14 cellular contexts compared by ENCODE assay signal in the genomic region with DNA sequence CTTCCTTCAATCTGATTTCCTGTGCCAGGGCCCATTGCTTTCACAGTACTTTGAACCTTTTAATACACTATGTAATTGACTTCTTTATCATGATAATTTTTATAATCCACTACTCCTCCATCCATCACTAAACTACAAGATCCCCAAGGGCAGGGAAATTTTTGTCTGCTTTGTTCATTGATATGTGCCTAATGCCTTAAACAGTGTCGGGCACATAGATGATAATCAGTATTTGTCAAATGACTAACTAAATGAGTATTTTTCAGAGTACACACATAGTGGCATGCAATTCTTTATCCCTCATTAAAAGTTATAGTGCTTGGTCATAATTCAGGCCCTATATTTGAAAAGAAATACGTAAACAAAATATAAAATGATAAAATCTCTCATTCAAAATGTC. TPM values are rescaled to one million over a fixed set of nuclear protein-coding genes. Genes with fewer than 3 reads are reported as not detected.
DNase-seq lines count a peak whose midpoint lies in the region; ATAC-seq and TF ChIP-seq lines count a peak whose summit lies in the region.
"Had no signal": no experiment of that assay in that cellular context is flagged by ENCODE, and none has a peak within 500 bp of the region (broad histone marks: within the 10 kb centered on the region; RNA-seq: fewer than 3 reads in every experiment).

No MANE protein-coding gene starts in this region.

- no TSS peak for BruUV-seq in PC-3 (replicated peaks; lab: Mats Ljungman, UMichigan)

- no peaks in the 10 kb centered on the region for H3K36me3 ChIP-seq in PC-3 (ENCODE audit: low read depth, low read length)
- H3K36me3 ChIP-seq: Peyer's patch had no signal

- H3K4me3 Mint-ChIP-seq in natural killer cell treated with Interleukin-12 subunit alpha and Interleukin-12 subunit beta and Interleukin-15 and Interleukin-18, amount 100 ng/mL, for 72 hours = peak overlapping the region; percentile 80
- H3K4me3 Mint-ChIP-seq in natural killer cell = no peak overlapping the region
- no peak overlapping the region for H3K4me3 Mint-ChIP-seq in activated T-helper 1 cell treated with anti-CD3 and anti-CD28 coated beads, Interleukin-12 subunit alpha, Interleukin-12 subunit beta, Interleukin-2, Interleukin-4 antibody, amounts not matched to agents 30 ng/mL and 10 ng/mL and 1 ng/mL, durations not matched to agents 14 hours and 24 hours and 36 hours

- H3K9me3 ChIP-seq in PC-3 (ENCODE audit: low read length) = no peaks in the 10 kb centered on the region
- H3K9me3 ChIP-seq: Peyer's patch had no signal

- H3K27me3 Mint-ChIP-seq in natural killer cell treated with Interleukin-12 subunit alpha and Interleukin-12 subunit beta and Interleukin-15 and Interleukin-18, amount 100 ng/mL, for 72 hours = peaks cover 2 to 6% of the 10 kb centered on the region in 2 donors
- H3K27me3 Mint-ChIP-seq in natural killer cell (ENCODE audit: low read depth in 2 of 2) = peaks cover 0 to 19% of the 10 kb centered on the region in 2 donors
- peaks cover 5% of the 10 kb centered on the region for H3K27me3 Mint-ChIP-seq in activated T-helper 1 cell treated with anti-CD3 and anti-CD28 coated beads, Interleukin-12 subunit alpha, Interleukin-12 subunit beta, Interleukin-2, Interleukin-4 antibody, amounts not matched to agents 30 ng/mL and 10 ng/mL and 1 ng/mL, durations not matched to agents 14 hours and 24 hours and 36 hours (ENCODE audit: insufficient read depth)
- H3K27me3 Mint-ChIP-seq: IgD-negative memory B cell had no signal

- intact Hi-C loops in natural killer cell (cut with micrococcal nuclease) = no loop called here
- intact Hi-C loops in PC-3 (cut with micrococcal nuclease) = loop anchor here (2.0 kb wide), 1 partner anchor 49 kb away; no protein-coding TSS in a partner anchor
- intact Hi-C loops in activated T-helper 1 cell treated with anti-CD3 and anti-CD28 coated beads, Interleukin-12 subunit alpha, Interleukin-12 subunit beta, Interleukin-2, Interleukin-4 antibody, amounts not matched to agents 30 ng/mL and 10 ng/mL and 1 ng/mL, durations not matched to agents 14 hours and 24 hours and 36 hours (cut with micrococcal nuclease) = no loop called here

- peaks cover 3% of the 10 kb centered on the region for H3K9me3 Mint-ChIP-seq in natural killer cell treated with Interleukin-12 subunit alpha and Interleukin-12 subunit beta and Interleukin-15 and Interleukin-18, amount 100 ng/mL, for 72 hours
- H3K9me3 Mint-ChIP-seq in natural killer cell = no peaks in the 10 kb centered on the region
- no peaks in the 10 kb centered on the region for H3K9me3 Mint-ChIP-seq in activated T-helper 1 cell treated with anti-CD3 and anti-CD28 coated beads, Interleukin-12 subunit alpha, Interleukin-12 subunit beta, Interleukin-2, Interleukin-4 antibody, amounts not matched to agents 30 ng/mL and 10 ng/mL and 1 ng/mL, durations not matched to agents 14 hours and 24 hours and 36 hours
- H3K9me3 Mint-ChIP-seq: IgD-negative memory B cell had no signal

- peak overlapping the region; percentile 74 for H2AFZ ChIP-seq in PC-3 (ENCODE audit: low read length)
- H2AFZ ChIP-seq: GM23248 had no signal

- H3K36me3 Mint-ChIP-seq in natural killer cell treated with Interleukin-12 subunit alpha and Interleukin-12 subunit beta and Interleukin-15 and Interleukin-18, amount 100 ng/mL, for 72 hours = no peaks in the 10 kb centered on the region
- no peaks in the 10 kb centered on the region for H3K36me3 Mint-ChIP-seq in natural killer cell
- no peaks in the 10 kb centered on the region for H3K36me3 Mint-ChIP-seq in activated T-helper 1 cell treated with anti-CD3 and anti-CD28 coated beads, Interleukin-12 subunit alpha, Interleukin-12 subunit beta, Interleukin-2, Interleukin-4 antibody, amounts not matched to agents 30 ng/mL and 10 ng/mL and 1 ng/mL, durations not matched to agents 14 hours and 24 hours and 36 hours (ENCODE audit: low read depth)
- H3K36me3 Mint-ChIP-seq: IgD-negative memory B cell had no signal

- ATAC-seq in natural killer cell treated with Interleukin-12 subunit alpha and Interleukin-12 subunit beta and Interleukin-15 and Interleukin-18, amount 100 ng/mL, for 72 hours = no peak
- ATAC-seq in natural killer cell = no peak
- ATAC-seq in PC-3 = peak; percentile 92
- ATAC-seq in GM18511 (IDR thresholded peaks at IDR 0.05; ENCODE audit: unreplicated experiment) = no peak

- H3K4me3 ChIP-seq in PC-3 (ENCODE audit: low read length) = peak overlapping the region; percentile 37
- H3K4me3 ChIP-seq: GM23248, Peyer's patch had no signal

- H3F3A ChIP-seq in PC-3 (ENCODE audit: low read length, unreplicated experiment) = peaks cover 5% of the 10 kb centered on the region

- CTCF ChIA-PET in PC-3 (lab: Charles Lee) = interaction anchor here (0.6 to 1.6 kb wide), 3 partner anchors 179 to 1727 kb away, joined by 3 to 4 read pairs (median 4); no protein-coding TSS in a partner anchor

- H3K4me2 ChIP-seq in PC-3 (ENCODE audit: low read length) = peak overlapping the region; percentile 69
- H3K4me2 ChIP-seq: KMS-11 had no signal

- H3K9me2 ChIP-seq in PC-3 (replicated peaks; ENCODE audit: low read length) = 0 out of 2 replicates have a peak, but pooled peaks cover 2% of the 10 kb centered on the region

- peak overlapping the region; percentile 94 for H3K27ac ChIP-seq in PC-3 (ENCODE audit: low read length)
- H3K27ac ChIP-seq: GM23248, HL-60, KMS-11, Peyer's patch had no signal

- POLR2A ChIA-PET in PC-3 (lab: Charles Lee; ENCODE audit: unreplicated experiment) = interaction anchor here (0.7 kb wide), 2 partner anchors 354 to 599 kb away, joined by 4 read pairs; no protein-coding TSS in a partner anchor

- no peaks in the 10 kb centered on the region for H3K27me3 ChIP-seq in PC-3 (ENCODE audit: low read length)
- H3K27me3 ChIP-seq: Peyer's patch had no signal

- TF ChIP-seq CTCF in natural killer cell (IDR thresholded peaks at IDR 0.05) (no peak), PC-3 (conservative IDR thresholded peaks at IDR 0.05; ENCODE audit: low read depth, low read length) (no peak)

- H3K79me2 ChIP-seq in PC-3 (ENCODE audit: low read length) = no peaks in the 10 kb centered on the region

- peak overlapping the region; percentile 83 to 100 for H3K27ac Mint-ChIP-seq in natural killer cell treated with Interleukin-12 subunit alpha and Interleukin-12 subunit beta and Interleukin-15 and Interleukin-18, amount 100 ng/mL, for 72 hours
- H3K27ac Mint-ChIP-seq in natural killer cell = no peak overlapping the region
- H3K27ac Mint-ChIP-seq in activated T-helper 1 cell treated with anti-CD3 and anti-CD28 coated beads, Interleukin-12 subunit alpha, Interleukin-12 subunit beta, Interleukin-2, Interleukin-4 antibody, amounts not matched to agents 30 ng/mL and 10 ng/mL and 1 ng/mL, durations not matched to agents 14 hours and 24 hours and 36 hours = peak overlapping the region; percentile 5

- H4K20me1 ChIP-seq in PC-3 (ENCODE audit: low read length) = no peaks in the 10 kb centered on the region

- H3K9ac ChIP-seq in PC-3 (ENCODE audit: low read length) = peak overlapping the region; percentile 72
- H3K9ac ChIP-seq: GM23248, KMS-11 had no signal

- peaks cover 37% of the 10 kb centered on the region for H3K4me1 ChIP-seq in PC-3 (ENCODE audit: insufficient read depth, low read length)

- H3K4me1 Mint-ChIP-seq in natural killer cell treated with Interleukin-12 subunit alpha and Interleukin-12 subunit beta and Interleukin-15 and Interleukin-18, amount 100 ng/mL, for 72 hours (ENCODE audit: low read depth in 2 of 2) = peaks cover 57 to 60% of the 10 kb centered on the region in 2 donors
- peaks cover 8 to 10% of the 10 kb centered on the region in 2 donors for H3K4me1 Mint-ChIP-seq in natural killer cell
- peaks cover 35% of the 10 kb centered on the region for H3K4me1 Mint-ChIP-seq in activated T-helper 1 cell treated with anti-CD3 and anti-CD28 coated beads, Interleukin-12 subunit alpha, Interleukin-12 subunit beta, Interleukin-2, Interleukin-4 antibody, amounts not matched to agents 30 ng/mL and 10 ng/mL and 1 ng/mL, durations not matched to agents 14 hours and 24 hours and 36 hours (ENCODE audit: low read depth)

- DNase-seq in natural killer cell treated with Interleukin-12 subunit alpha and Interleukin-12 subunit beta and Interleukin-15 and Interleukin-18, amount 100 ng/mL, for 72 hours (ENCODE audit: low spot score) = no peak
- DNase-seq in natural killer cell (no peak), PC-3 (peak; percentile 89), NCI-H146 treated with DMSO at 0.1 percent for 48 hours (lab: John Stamatoyannopoulos, UW; ENCODE audit: unreplicated experiment) (no peak), NCI-H2081 treated with DMSO at 0.1 percent for 48 hours (lab: John Stamatoyannopoulos, UW) (no peak)
- no peak for DNase-seq in activated T-helper 1 cell treated with anti-CD3 and anti-CD28 coated beads, Interleukin-12 subunit alpha, Interleukin-12 subunit beta, Interleukin-2, Interleukin-4 antibody, amounts not matched to agents 30 ng/mL and 10 ng/mL and 1 ng/mL, durations not matched to agents 14 hours and 24 hours and 36 hours (ENCODE audit: low spot score)
- DNase-seq: 8988T had no signal

RNA-seq across cellular contexts. Expression of gene STAMBP, which starts 5.3 kb away (rescaled TPM):
- total RNA-seq in natural killer cell treated with Interleukin-12 subunit alpha and Interleukin-12 subunit beta and Interleukin-15 and Interleukin-18, amount 100 ng/mL, for 72 hours = 10 to 100 TPM; 27.5 to 40.6 TPM
- total RNA-seq in natural killer cell (10 to 100 TPM; 23.8 to 27.3 (median 25.3) TPM), PC-3 (2014; rRNA removed) (23.8 and 32.2 TPM in 2 replicates)
- 50.8 and 56.0 TPM in 2 replicates for total RNA-seq in activated T-helper 1 cell treated with anti-CD3 and anti-CD28 coated beads, Interleukin-12 subunit alpha, Interleukin-12 subunit beta, Interleukin-2, Interleukin-4 antibody, amounts not matched to agents 30 ng/mL and 10 ng/mL and 1 ng/mL, durations not matched to agents 14 hours and 24 hours and 36 hours

RNA-seq across cellular contexts. Expression of gene C2orf78, which starts 39.4 kb away (rescaled TPM):
- total RNA-seq in natural killer cell treated with Interleukin-12 subunit alpha and Interleukin-12 subunit beta and Interleukin-15 and Interleukin-18, amount 100 ng/mL, for 72 hours = not detected
- total RNA-seq in natural killer cell (not detected), PC-3 (2014; rRNA removed) (not detected in 2 replicates)
- not detected in 2 replicates for total RNA-seq in activated T-helper 1 cell treated with anti-CD3 and anti-CD28 coated beads, Interleukin-12 subunit alpha, Interleukin-12 subunit beta, Interleukin-2, Interleukin-4 antibody, amounts not matched to agents 30 ng/mL and 10 ng/mL and 1 ng/mL, durations not matched to agents 14 hours and 24 hours and 36 hours
- total RNA-seq: Calu3, GM23248, Peyer's patch had no signal

RNA-seq across cellular contexts. Expression of gene DUSP11, which starts 43.5 kb away (rescaled TPM):
- total RNA-seq in natural killer cell treated with Interleukin-12 subunit alpha and Interleukin-12 subunit beta and Interleukin-15 and Interleukin-18, amount 100 ng/mL, for 72 hours = 10 to 100 TPM; 30.7 to 50.1 TPM
- total RNA-seq in natural killer cell (10 to 100 TPM; 45.7 to 50.2 (median 46.6) TPM), PC-3 (2014; rRNA removed) (17.5 and 30.4 TPM in 2 replicates)
- total RNA-seq in activated T-helper 1 cell treated with anti-CD3 and anti-CD28 coated beads, Interleukin-12 subunit alpha, Interleukin-12 subunit beta, Interleukin-2, Interleukin-4 antibody, amounts not matched to agents 30 ng/mL and 10 ng/mL and 1 ng/mL, durations not matched to agents 14 hours and 24 hours and 36 hours = 42.1 and 42.4 TPM in 2 replicates

Comparison
In these comparisons a context has a peak if more than half of its experiments do, and no peak if none do; other contexts are left out.
1. H3K27ac Mint-ChIP-seq: peak in natural killer cell treated with Interleukin-12 subunit alpha and Interleukin-12 subunit beta and Interleukin-15 and Interleukin-18, amount 100 ng/mL, for 72 hours (2 of 2) and activated T-helper 1 cell treated with anti-CD3 and anti-CD28 coated beads, Interleukin-12 subunit alpha, Interleukin-12 subunit beta, Interleukin-2, Interleukin-4 antibody, amounts not matched to agents 30 ng/mL and 10 ng/mL and 1 ng/mL, durations not matched to agents 14 hours and 24 hours and 36 hours (single experiment); none in natural killer cell (0 of 2).